19 cellular contexts compared by ENCODE assay signal in the genomic region with DNA sequence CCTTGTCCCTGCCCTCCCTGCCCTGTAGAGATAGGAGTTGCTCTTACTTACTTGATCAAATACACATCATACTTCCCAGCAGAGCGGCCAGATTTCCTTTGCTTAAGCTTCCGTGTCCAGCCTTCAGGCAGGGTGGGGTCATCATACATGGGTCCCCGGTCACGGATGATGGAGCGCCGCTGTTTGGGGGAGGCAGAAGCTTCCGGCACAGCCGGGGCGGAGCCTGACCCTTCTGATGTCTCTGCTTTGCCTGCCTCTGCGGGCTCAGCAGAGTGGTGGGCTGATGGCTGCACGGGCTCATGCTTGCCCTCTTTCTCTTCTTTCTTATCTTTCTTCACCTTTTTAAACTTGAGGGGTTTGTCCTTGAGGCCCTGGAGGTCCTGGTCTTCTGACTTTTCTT. TPM values are rescaled to one million over a fixed set of nuclear protein-coding genes. Genes with fewer than 3 reads are reported as not detected.
A peak's percentile ranks its signal among the peaks of the same experiment; 100 is the strongest.
DNase-seq lines count a peak whose midpoint lies in the region; ATAC-seq, FAIRE-seq and TF ChIP-seq lines count a peak whose summit lies in the region.
"Had no signal": no experiment of that assay in that cellular context is flagged by ENCODE, and none has a peak within 500 bp of the region (broad histone marks: within the 10 kb centered on the region; RNA-seq: fewer than 3 reads in every experiment).

No MANE protein-coding gene starts in this region.

- H3K9me3 ChIP-seq in right atrium auricular region (no peaks in the 10 kb centered on the region), astrocyte (ENCODE audit: insufficient read depth, low read depth, low read length) (no peaks in the 10 kb centered on the region), vagina (no peaks in the 10 kb centered on the region)
- H3K9me3 ChIP-seq: A549, MG63 had no signal

- H3K4me1 ChIP-seq in right atrium auricular region: peaks cover 0 to 17% of the 10 kb centered on the region in 2 donors
- H3K4me1 ChIP-seq in astrocyte (ENCODE audit: insufficient read depth, low read length): no peaks in the 10 kb centered on the region
- H3K4me1 ChIP-seq in vagina: no peaks in the 10 kb centered on the region
- H3K4me1 ChIP-seq: A549 had no signal

- H3K9me3 Mint-ChIP-seq in astrocyte (ENCODE audit: unreplicated experiment) (no peaks in the 10 kb centered on the region), neural crest cell (no peaks in the 10 kb centered on the region), type B pancreatic cell (no peaks in the 10 kb centered on the region)

- no peaks in the 10 kb centered on the region for H3K27me3 Mint-ChIP-seq in astrocyte (ENCODE audit: low read depth, unreplicated experiment)
- H3K27me3 Mint-ChIP-seq in neural crest cell (ENCODE audit: low read depth): no peaks in the 10 kb centered on the region
- no peaks in the 10 kb centered on the region for H3K27me3 Mint-ChIP-seq in type B pancreatic cell
- H3K27me3 Mint-ChIP-seq: B cell had no signal

- H3K4me3 ChIP-seq in right atrium auricular region (no peak overlapping the region), astrocyte (ENCODE audit: insufficient read depth, low read depth, low read length) (no peak overlapping the region), vagina (no peak overlapping the region)
- H3K4me3 ChIP-seq: A549, MG63 had no signal

- peak overlapping the region; percentile 34 for H3K27ac Mint-ChIP-seq in astrocyte (ENCODE audit: unreplicated experiment)
- H3K27ac Mint-ChIP-seq in neural crest cell (ENCODE audit: unreplicated experiment): peak overlapping the region; percentile 19
- peak overlapping the region; percentile 47 for H3K27ac Mint-ChIP-seq in type B pancreatic cell
- H3K27ac Mint-ChIP-seq: B cell had no signal

- TF ChIP-seq POLR2A in vagina (IDR thresholded peaks at IDR 0.05): no peak

- peaks cover 18% of the 10 kb centered on the region for H3K4me1 Mint-ChIP-seq in astrocyte (ENCODE audit: low read depth, unreplicated experiment)
- peaks cover 5% of the 10 kb centered on the region for H3K4me1 Mint-ChIP-seq in neural crest cell
- no peaks in the 10 kb centered on the region for H3K4me1 Mint-ChIP-seq in type B pancreatic cell (ENCODE audit: unreplicated experiment)
- H3K4me1 Mint-ChIP-seq: CD14-positive monocyte had no signal

- TF ChIP-seq CTCF in right atrium auricular region (IDR thresholded peaks at IDR 0.05) (no peak), astrocyte (IDR thresholded peaks at IDR 0.05; ENCODE audit: insufficient read depth, low read depth, low read length) (no peak), neural crest cell (conservative IDR thresholded peaks at IDR 0.05) (no peak), type B pancreatic cell (conservative IDR thresholded peaks at IDR 0.05) (no peak), vagina (IDR thresholded peaks at IDR 0.05) (no peak)

- no peak for FAIRE-seq in astrocyte (lab: Jason Lieb, UNC)
- FAIRE-seq: A549, GM19239 had no signal

- H3K79me2 ChIP-seq in astrocyte (ENCODE audit: insufficient read depth, low read length): peaks cover 24% of the 10 kb centered on the region

- H3K4me2 ChIP-seq in astrocyte (ENCODE audit: low read length): no peak overlapping the region
- H3K4me2 ChIP-seq: A549 had no signal

- peaks cover 19% of the 10 kb centered on the region for H4K20me1 ChIP-seq in astrocyte (ENCODE audit: insufficient read depth, low read length)

- H3K36me3 Mint-ChIP-seq in astrocyte (ENCODE audit: low read depth, unreplicated experiment) (peaks cover 4% of the 10 kb centered on the region), neural crest cell (ENCODE audit: low read depth) (peaks cover 8% of the 10 kb centered on the region), type B pancreatic cell (peaks cover 4% of the 10 kb centered on the region)

- H3K27me3 ChIP-seq in right atrium auricular region (no peaks in the 10 kb centered on the region), astrocyte (ENCODE audit: insufficient read depth, low read length) (no peaks in the 10 kb centered on the region), vagina (no peaks in the 10 kb centered on the region)
- H3K27me3 ChIP-seq: MG63 had no signal

- intact Hi-C loops in cardiac septum (cut with DNase I) (no loop called here), vagina (cut with DNase I) (no loop called here)

- H3K9ac ChIP-seq in astrocyte (ENCODE audit: low read length): no peak overlapping the region

- H3K36me3 ChIP-seq in right atrium auricular region (peaks cover 32% of the 10 kb centered on the region), astrocyte (ENCODE audit: insufficient read depth, low read length) (peaks cover 3% of the 10 kb centered on the region), vagina (peaks cover 0 to 25% of the 10 kb centered on the region in 2 donors)

- H3K27ac ChIP-seq in right atrium auricular region (no peak overlapping the region), astrocyte (ENCODE audit: low read depth, low read length) (no peak overlapping the region), vagina (no peak overlapping the region)
- H3K27ac ChIP-seq: A549 had no signal

- H3K4me3 Mint-ChIP-seq in astrocyte (ENCODE audit: unreplicated experiment) (no peak overlapping the region), neural crest cell (no peak overlapping the region), type B pancreatic cell (no peak overlapping the region)
- H3K4me3 Mint-ChIP-seq: B cell, CD14-positive monocyte had no signal

- no peak for ATAC-seq in HG03439 (IDR thresholded peaks at IDR 0.05; ENCODE audit: unreplicated experiment)
- ATAC-seq: A549, Panc1 had no signal

- H2AFZ ChIP-seq in astrocyte (ENCODE audit: low read depth, low read length): no peak overlapping the region

- peak; percentile 53 for DNase-seq in right atrium auricular region (ENCODE audit: low spot score)
- DNase-seq in cardiac septum (ENCODE audit: low spot score): no peak
- DNase-seq in astrocyte (ENCODE audit: low read depth): no peak
- no peak for DNase-seq in neural crest cell (ENCODE audit: low read depth, low spot score)
- no peak for DNase-seq in type B pancreatic cell (ENCODE audit: extremely low spot score, unreplicated experiment)
- DNase-seq in NCI-H510A treated with DMSO at 0.1 percent for 48 hours (lab: John Stamatoyannopoulos, UW): no peak
- no peak for DNase-seq in vagina (ENCODE audit: extremely low spot score in 2 of 2)
- DNase-seq: DMS53, GDM1, MG63, NCI-H1417, NCI-H1694 treated with DMSO at 0.1 percent for 48 hours, SIG-M5 had no signal

RNA-seq across cellular contexts. Expression of a gene that starts 12.5 kb away (rescaled TPM):
- total RNA-seq in right atrium auricular region (10 to 100 TPM; 27.5 to 37.1 TPM), cardiac septum (30.6 TPM), astrocyte (67.6 and 69.6 TPM in 2 replicates), neural crest cell (119 and 127 TPM in 2 replicates), type B pancreatic cell (ENCODE audit: low replicate concordance) (83.8 and 86.1 TPM in 2 replicates), vagina (46.7 TPM)

RNA-seq across cellular contexts. Expression of a gene that starts 59.6 kb away (rescaled TPM):
- total RNA-seq in right atrium auricular region: 1 to 10 TPM; 4.7 to 6.4 TPM
- total RNA-seq in cardiac septum: 10.6 TPM
- total RNA-seq in astrocyte: 8.6 and 10.6 TPM in 2 replicates
- total RNA-seq in neural crest cell: 8.0 and 14.0 TPM in 2 replicates
- 14.4 and 15.2 TPM in 2 replicates for total RNA-seq in type B pancreatic cell (ENCODE audit: low replicate concordance)
- total RNA-seq in vagina: 8.6 TPM
